ENCODE assay signal across 15 cellular contexts in genomic region chr19:16085115-16085514, GRCh38. TPM values are rescaled to one million over a fixed set of nuclear protein-coding genes. Genes with fewer than 3 reads are reported as not detected.
DNase-seq lines count a peak whose midpoint lies in the region; ATAC-seq and TF ChIP-seq lines count a peak whose summit lies in the region.
"Had no signal": no experiment of that assay in that cellular context is flagged by ENCODE, and none has a peak within 500 bp of the region (broad histone marks: within the 10 kb centered on the region; RNA-seq: fewer than 3 reads in every experiment).

No MANE protein-coding gene starts in this region.

- H3K36me3 ChIP-seq in BLaER1, result peaks cover 96% of the 10 kb centered on the region
- peaks cover 100% of the 10 kb centered on the region for H3K36me3 ChIP-seq in MG63
- H3K36me3 ChIP-seq in lower lobe of right lung, result peaks cover 98% of the 10 kb centered on the region

- peak overlapping the region; percentile 69 for H3K9ac ChIP-seq in BLaER1

- no peaks in the 10 kb centered on the region for H3K27me3 Mint-ChIP-seq in activated naive CD8-positive, alpha-beta T cell treated with anti-CD3 and anti-CD28 coated beads, Interleukin-2, amount 50 U/mL, for 24 hours

- H3K27ac Mint-ChIP-seq in activated naive CD8-positive, alpha-beta T cell treated with anti-CD3 and anti-CD28 coated beads, Interleukin-2, amount 50 U/mL, for 24 hours, result peak overlapping the region; percentile 89

- H3K4me1 ChIP-seq in BLaER1, result peaks cover 100% of the 10 kb centered on the region
- peaks cover 94% of the 10 kb centered on the region for H3K4me1 ChIP-seq in lower lobe of right lung

- peaks cover 49% of the 10 kb centered on the region for H4K20me1 ChIP-seq in BLaER1

- H3K27ac ChIP-seq in BLaER1 (peak overlapping the region; percentile 99), lower lobe of right lung (peak overlapping the region; percentile 54)
- H3K27ac ChIP-seq: colonic mucosa, SJCRH30 had no signal

- intact Hi-C loops in lower lobe of right lung (cut with DNase I), result no loop called here

- H3K4me3 ChIP-seq in BLaER1, result peak overlapping the region; percentile 41
- H3K4me3 ChIP-seq in MG63, result no peak overlapping the region
- H3K4me3 ChIP-seq in lower lobe of right lung, result no peak overlapping the region
- H3K4me3 ChIP-seq: colonic mucosa, GM23338, SJCRH30 had no signal

- DNase-seq in MG63 (peak; percentile 64), lower lobe of right lung (peak; percentile 72), NCI-H2107 treated with DMSO at 0.1 percent for 48 hours (lab: John Stamatoyannopoulos, UW; ENCODE audit: unreplicated experiment) (no peak), HK-2 (ENCODE audit: unreplicated experiment) (no peak)
- no peak for DNase-seq in activated naive CD8-positive, alpha-beta T cell treated with anti-CD3 and anti-CD28 coated beads, Interleukin-2, amount 50 U/mL, for 24 hours
- DNase-seq: activated CD8-positive, alpha-beta memory T cell treated with anti-CD3 and anti-CD28 coated beads, Interleukin-2, amount 50 U/mL, for 4 hours; colonic mucosa; NCI-H187; SJCRH30; stimulated activated CD4-positive, alpha-beta T cell treated with anti-CD3 and anti-CD28 coated beads, Interleukin-2, amount 100 ng/mL, for 24 hours had no signal

- peak overlapping the region; percentile 72 for H3K4me3 Mint-ChIP-seq in activated naive CD8-positive, alpha-beta T cell treated with anti-CD3 and anti-CD28 coated beads, Interleukin-2, amount 50 U/mL, for 24 hours
- H3K4me3 Mint-ChIP-seq: GM23338, nephron had no signal

- no peaks in the 10 kb centered on the region for H3K9me3 Mint-ChIP-seq in activated naive CD8-positive, alpha-beta T cell treated with anti-CD3 and anti-CD28 coated beads, Interleukin-2, amount 50 U/mL, for 24 hours
- H3K9me3 Mint-ChIP-seq: GM23338, nephron had no signal

- peak overlapping the region; percentile 90 for H3K4me2 ChIP-seq in BLaER1
- H3K4me2 ChIP-seq: GM23338 had no signal

- peaks cover 79% of the 10 kb centered on the region for H3K36me3 Mint-ChIP-seq in activated naive CD8-positive, alpha-beta T cell treated with anti-CD3 and anti-CD28 coated beads, Interleukin-2, amount 50 U/mL, for 24 hours (ENCODE audit: low read depth)

- H3K4me1 Mint-ChIP-seq in activated naive CD8-positive, alpha-beta T cell treated with anti-CD3 and anti-CD28 coated beads, Interleukin-2, amount 50 U/mL, for 24 hours, result peaks cover 66% of the 10 kb centered on the region

- H3K27me3 ChIP-seq in BLaER1 (no peaks in the 10 kb centered on the region), MG63 (no peaks in the 10 kb centered on the region), lower lobe of right lung (ENCODE audit: low read depth) (no peaks in the 10 kb centered on the region)
- H3K27me3 ChIP-seq: colonic mucosa, SJCRH30 had no signal

- H3K9me3 ChIP-seq in BLaER1 (no peaks in the 10 kb centered on the region), MG63 (no peaks in the 10 kb centered on the region), lower lobe of right lung (no peaks in the 10 kb centered on the region)
- H3K9me3 ChIP-seq: colonic mucosa, SJCRH30 had no signal

- ATAC-seq in activated naive CD8-positive, alpha-beta T cell treated with anti-CD3 and anti-CD28 coated beads, Interleukin-2, amount 50 U/mL, for 24 hours, result peak; percentile 25
- ATAC-seq in lower lobe of right lung, result peak; percentile 20 to 27
- ATAC-seq in GM19328 (IDR thresholded peaks at IDR 0.05; ENCODE audit: unreplicated experiment), result no peak
- no peak for ATAC-seq in HG02973 (IDR thresholded peaks at IDR 0.05; ENCODE audit: unreplicated experiment)
- ATAC-seq: GM23338 had no signal

- TF ChIP-seq CTCF in lower lobe of right lung (IDR thresholded peaks at IDR 0.05), result no peak

RNA-seq across cellular contexts. Expression of gene TPM4, which starts 8.8 kb away (rescaled TPM):
- 1,104 and 1,574 TPM in 2 replicates for total RNA-seq in MG63 (2014; rRNA removed; shearing (Covaris generic); ENCODE audit: low replicate concordance)
- 319 TPM for total RNA-seq in lower lobe of right lung

RNA-seq across cellular contexts. Expression of gene RAB8A, which starts 26.6 kb away (rescaled TPM):
- 134 and 149 TPM in 2 replicates for total RNA-seq in MG63 (2014; rRNA removed; shearing (Covaris generic); ENCODE audit: low replicate concordance)
- 110 TPM for total RNA-seq in lower lobe of right lung

RNA-seq across cellular contexts. Expression of gene HSH2D, which starts 58.4 kb away (rescaled TPM):
- not detected in 2 replicates for total RNA-seq in MG63 (2014; rRNA removed; shearing (Covaris generic); ENCODE audit: low replicate concordance)
- total RNA-seq in lower lobe of right lung, result 8.2 TPM

Comparison
In these comparisons a context has a peak if more than half of its experiments do, and no peak if none do; other contexts are left out.
1. DNase-seq: peak in MG63 (single experiment) and lower lobe of right lung (single experiment); none in activated naive CD8-positive, alpha-beta T cell treated with anti-CD3 and anti-CD28 coated beads, Interleukin-2, amount 50 U/mL, for 24 hours (single experiment), NCI-H2107 treated with DMSO at 0.1 percent for 48 hours (single experiment) and HK-2 (single experiment).
2. ATAC-seq: peak in activated naive CD8-positive, alpha-beta T cell treated with anti-CD3 and anti-CD28 coated beads, Interleukin-2, amount 50 U/mL, for 24 hours (single experiment) and lower lobe of right lung (2 of 2); none in GM19328 (single experiment) and HG02973 (single experiment).